ENCODE assay signal across 1 cellular context in the genomic region with DNA sequence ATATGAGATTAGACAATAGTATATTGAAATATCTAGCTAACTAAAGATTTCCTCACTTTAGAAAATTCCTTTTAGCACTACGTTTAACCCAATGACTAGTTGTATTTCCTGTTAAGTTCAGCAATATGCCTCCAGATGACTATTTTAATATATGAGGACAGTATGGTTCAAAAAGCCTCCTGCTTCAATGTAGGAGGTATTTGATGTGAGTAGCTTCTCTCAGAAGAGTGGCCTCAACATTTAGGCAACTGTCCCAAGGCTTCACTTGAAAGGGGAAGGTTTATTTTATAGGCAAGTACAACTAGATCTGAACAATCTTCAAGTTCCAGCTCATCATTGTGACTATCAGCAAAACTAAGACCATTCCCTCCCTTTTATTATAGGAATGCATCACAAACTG.
TF ChIP-seq lines count a peak whose summit lies in the region.

No MANE protein-coding gene starts in this region.

TF ChIP-seq in IMR-90, 13 proteins besides CTCF, POLR2A, EP300 and RAD21 (continued from another document):
- TF ChIP-seq RCOR1 (IDR thresholded peaks at IDR 0.05; ENCODE audit: insufficient replicate concordance, low read length): no peak
- TF ChIP-seq, protein P1, sequence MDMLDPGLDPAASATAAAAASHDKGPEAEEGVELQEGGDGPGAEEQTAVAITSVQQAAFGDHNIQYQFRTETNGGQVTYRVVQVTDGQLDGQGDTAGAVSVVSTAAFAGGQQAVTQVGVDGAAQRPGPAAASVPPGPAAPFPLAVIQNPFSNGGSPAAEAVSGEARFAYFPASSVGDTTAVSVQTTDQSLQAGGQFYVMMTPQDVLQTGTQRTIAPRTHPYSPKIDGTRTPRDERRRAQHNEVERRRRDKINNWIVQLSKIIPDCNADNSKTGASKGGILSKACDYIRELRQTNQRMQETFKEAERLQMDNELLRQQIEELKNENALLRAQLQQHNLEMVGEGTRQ (IDR thresholded peaks at IDR 0.05; ENCODE audit: low read depth, low read length): no peak
- no peak for TF ChIP-seq SMC3 (IDR thresholded peaks at IDR 0.05; ENCODE audit: low read depth, low read length)
